8 cellular contexts compared by ENCODE assay signal in genomic region chr9:137578518-137579258, GRCh38. TPM values are rescaled to one million over a fixed set of nuclear protein-coding genes. Genes with fewer than 3 reads are reported as not detected.
DNase-seq lines count a peak whose midpoint lies in the region; ATAC-seq lines count a peak whose summit lies in the region.

TSS of gene DPH7 (minus strand) at chr9:137578925. CDS start at chr9:137578777, 148 bp downstream.

- H3K27me3 ChIP-seq in esophagus (ENCODE audit: control insufficient read depth in 1 of 2, insufficient read depth in 2 of 2, low read length in 2 of 2) (no peaks in the 10 kb centered on the region), muscle layer of colon (ENCODE audit: control insufficient read depth in 1 of 2, insufficient read depth in 2 of 2, low read length in 2 of 2) (no peaks in the 10 kb centered on the region)

- DNase-seq in DMS153 treated with DMSO at 0.1 percent for 48 hours (lab: John Stamatoyannopoulos, UW; ENCODE audit: unreplicated experiment) (peak; percentile 78), OCI-M1 (lab: John Stamatoyannopoulos, UW) (peak; percentile 96)
- peak; percentile 97 for DNase-seq in activated T-cell treated with anti-CD3 and anti-CD28 coated beads, Interleukin-2, amount 50 U/mL, for 1 hour
- DNase-seq in stimulated activated CD8-positive, alpha-beta memory T cell treated with anti-CD3 and anti-CD28 coated beads, Interleukin-7, amount 100 ng/mL, for 24 hours (ENCODE audit: low read depth): peak; percentile 96

- H3K9me3 ChIP-seq in esophagus (ENCODE audit: control insufficient read depth in 2 of 2, insufficient read depth in 1 of 2, low read depth in 1 of 2, low read length in 1 of 2) (no peaks in the 10 kb centered on the region), muscle layer of colon (ENCODE audit: low read length) (no peaks in the 10 kb centered on the region)

- peak within 1 kb of the TSS; percentile 50 to 78 (median 60) for H3K27ac Mint-ChIP-seq in IgD-negative memory B cell

- H3K4me1 Mint-ChIP-seq in IgD-negative memory B cell: peaks cover 26 to 29% (median 27%) of the 10 kb centered on the region in 3 donors

- H3K27ac ChIP-seq in esophagus (ENCODE audit: low read depth in 2 of 2, low read length in 1 of 2): peak within 1 kb of the TSS; percentile 82 to 89
- peak within 1 kb of the TSS; percentile 93 for H3K27ac ChIP-seq in muscle layer of colon (ENCODE audit: low read depth, low read length)

- H3K36me3 ChIP-seq in esophagus (ENCODE audit: control insufficient read depth in 2 of 2, insufficient read depth in 2 of 2, low read length in 1 of 2) (peaks cover 9 to 35% of the 10 kb centered on the region in 2 donors), muscle layer of colon (ENCODE audit: insufficient read depth, low read length) (peaks cover 37% of the 10 kb centered on the region)

- no peaks in the 10 kb centered on the region for H3K27me3 Mint-ChIP-seq in IgD-negative memory B cell

- H3K4me3 ChIP-seq in esophagus (ENCODE audit: low read depth in 1 of 2, low read length in 2 of 2) (peak within 1 kb of the TSS; percentile 72 to 95), muscle layer of colon (ENCODE audit: low read depth in 1 of 2, low read length in 2 of 2) (peak within 1 kb of the TSS; percentile 73 to 89)

- peaks cover 8 to 11% of the 10 kb centered on the region in 2 donors for H3K4me1 ChIP-seq in esophagus (ENCODE audit: control insufficient read depth in 2 of 2, insufficient read depth in 2 of 2, low read length in 1 of 2)
- H3K4me1 ChIP-seq in muscle layer of colon (ENCODE audit: insufficient read depth, low read length): peaks cover 21% of the 10 kb centered on the region

- peak; percentile 77 for ATAC-seq in GM21528 (IDR thresholded peaks at IDR 0.05; ENCODE audit: low FRiP score, unreplicated experiment)

- WGBS in esophagus, 2 donors: 2% methylated on average over 78 to 82 of the region's 82 CpGs

- H3K9ac ChIP-seq in muscle layer of colon (ENCODE audit: low read length): peak within 1 kb of the TSS; percentile 57

- no peaks in the 10 kb centered on the region for H3K36me3 Mint-ChIP-seq in IgD-negative memory B cell

- H3K4me3 Mint-ChIP-seq in IgD-negative memory B cell: peak within 1 kb of the TSS; percentile 83 to 92 (median 86)

- H3K9me3 Mint-ChIP-seq in IgD-negative memory B cell: no peaks in the 10 kb centered on the region

RNA-seq across cellular contexts. Expression of gene DPH7, which starts in this region (rescaled TPM):
- polyA plus RNA-seq in IgD-negative memory B cell (38.3 TPM), esophagus (10 to 100 TPM; 20.5 to 36.0 TPM)

Comparison
In these comparisons a context has a peak if more than half of its experiments do, and no peak if none do; other contexts are left out.
1. Peak in every context shown above with its lines: DNase-seq, ATAC-seq, H3K4me3 ChIP-seq and H3K27ac ChIP-seq.